1 cellular context compared by ENCODE assay signal in genomic region chr4:126955292-126956191, GRCh38.
TF ChIP-seq lines count a peak whose summit lies in the region.

No MANE protein-coding gene starts in this region.

TF ChIP-seq in K562, 482 proteins besides CTCF, POLR2A, EP300 and RAD21 (continued from another document and continues in another):
- TF ChIP-seq, protein P1, sequence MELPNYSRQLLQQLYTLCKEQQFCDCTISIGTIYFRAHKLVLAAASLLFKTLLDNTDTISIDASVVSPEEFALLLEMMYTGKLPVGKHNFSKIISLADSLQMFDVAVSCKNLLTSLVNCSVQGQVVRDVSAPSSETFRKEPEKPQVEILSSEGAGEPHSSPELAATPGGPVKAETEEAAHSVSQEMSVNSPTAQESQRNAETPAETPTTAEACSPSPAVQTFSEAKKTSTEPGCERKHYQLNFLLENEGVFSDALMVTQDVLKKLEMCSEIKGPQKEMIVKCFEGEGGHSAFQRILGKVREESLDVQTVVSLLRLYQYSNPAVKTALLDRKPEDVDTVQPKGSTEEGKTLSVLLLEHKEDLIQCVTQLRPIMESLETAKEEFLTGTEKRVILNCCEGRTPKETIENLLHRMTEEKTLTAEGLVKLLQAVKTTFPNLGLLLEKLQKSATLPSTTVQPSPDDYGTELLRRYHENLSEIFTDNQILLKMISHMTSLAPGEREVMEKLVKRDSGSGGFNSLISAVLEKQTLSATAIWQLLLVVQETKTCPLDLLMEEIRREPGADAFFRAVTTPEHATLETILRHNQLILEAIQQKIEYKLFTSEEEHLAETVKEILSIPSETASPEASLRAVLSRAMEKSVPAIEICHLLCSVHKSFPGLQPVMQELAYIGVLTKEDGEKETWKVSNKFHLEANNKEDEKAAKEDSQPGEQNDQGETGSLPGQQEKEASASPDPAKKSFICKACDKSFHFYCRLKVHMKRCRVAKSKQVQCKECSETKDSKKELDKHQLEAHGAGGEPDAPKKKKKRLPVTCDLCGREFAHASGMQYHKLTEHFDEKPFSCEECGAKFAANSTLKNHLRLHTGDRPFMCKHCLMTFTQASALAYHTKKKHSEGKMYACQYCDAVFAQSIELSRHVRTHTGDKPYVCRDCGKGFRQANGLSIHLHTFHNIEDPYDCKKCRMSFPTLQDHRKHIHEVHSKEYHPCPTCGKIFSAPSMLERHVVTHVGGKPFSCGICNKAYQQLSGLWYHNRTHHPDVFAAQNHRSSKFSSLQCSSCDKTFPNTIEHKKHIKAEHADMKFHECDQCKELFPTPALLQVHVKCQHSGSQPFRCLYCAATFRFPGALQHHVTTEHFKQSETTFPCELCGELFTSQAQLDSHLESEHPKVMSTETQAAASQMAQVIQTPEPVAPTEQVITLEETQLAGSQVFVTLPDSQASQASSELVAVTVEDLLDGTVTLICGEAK (IDR thresholded peaks at IDR 0.05): peak; percentile 74; the same call in 1 of the 2 replicates
- TF ChIP-seq, protein P1 (CRISPR knock-in tag; IDR thresholded peaks at IDR 0.05): no peak
- TF ChIP-seq JUNB (CRISPR knock-in tag; conservative IDR thresholded peaks at IDR 0.05): no peak
- no peak; a peak in 1 of 4 replicates for TF ChIP-seq CSDE1 (IDR thresholded peaks at IDR 0.05)
- TF ChIP-seq ZNF695 (CRISPR knock-in tag; IDR thresholded peaks at IDR 0.05): no peak
- TF ChIP-seq CBX5 (IDR thresholded peaks at IDR 0.05; ENCODE audit: borderline replicate concordance, low read depth): peak; percentile 23; the same call in 1 of the 2 replicates
- TF ChIP-seq GTF2B (IDR thresholded peaks at IDR 0.05; ENCODE audit: extremely low read depth, insufficient read length): peak; percentile 93
- TF ChIP-seq RB1 (IDR thresholded peaks at IDR 0.05; ENCODE audit: low read depth): peak; percentile 18; the same call in 1 of the 2 replicates
- no peak for TF ChIP-seq SRSF3 (IDR thresholded peaks at IDR 0.05; ENCODE audit: insufficient read depth, low read length)
- TF ChIP-seq BCL6 (CRISPR knock-in tag; IDR thresholded peaks at IDR 0.05): no peak
- TF ChIP-seq ZNF830 (CRISPR knock-in tag; IDR thresholded peaks at IDR 0.05): no peak
- TF ChIP-seq ATF7 (IDR thresholded peaks at IDR 0.05): no peak
- peak; percentile 42 for TF ChIP-seq RBBP5 (IDR thresholded peaks at IDR 0.05; ENCODE audit: borderline replicate concordance, insufficient read depth, low read length, poor library complexity, severe bottlenecking)
- TF ChIP-seq DACH1 (IDR thresholded peaks at IDR 0.05; ENCODE audit: partially characterized antibody): no peak
- no peak for TF ChIP-seq SAP30 (IDR thresholded peaks at IDR 0.05; ENCODE audit: borderline replicate concordance, insufficient read depth, low read depth, low read length, poor library complexity, severe bottlenecking)
- no peak for TF ChIP-seq ZNF280A (IDR thresholded peaks at IDR 0.05; ENCODE audit: low read depth, partially characterized antibody)
- no peak for TF ChIP-seq KLF16 (IDR thresholded peaks at IDR 0.05)
- no peak for TF ChIP-seq ZNF140 (CRISPR knock-in tag; IDR thresholded peaks at IDR 0.05)
- TF ChIP-seq ZBTB26 (CRISPR knock-in tag; IDR thresholded peaks at IDR 0.05): no peak
- no peak for TF ChIP-seq HBP1 (CRISPR knock-in tag; IDR thresholded peaks at IDR 0.05)
- TF ChIP-seq KHSRP (IDR thresholded peaks at IDR 0.05): no peak
- TF ChIP-seq ZNF668 (CRISPR knock-in tag; IDR thresholded peaks at IDR 0.05): no peak
- peak; percentile 67; the same call in 1 of the 2 replicates for TF ChIP-seq NR4A1 (CRISPR knock-in tag; IDR thresholded peaks at IDR 0.05)
- 0 out of 2 replicates have a peak, but pooled peaks have one; percentile 39 for TF ChIP-seq NR4A1 (tag; IDR thresholded peaks at IDR 0.05)
- TF ChIP-seq RHOXF2B (CRISPR knock-in tag; conservative IDR thresholded peaks at IDR 0.05): no peak
- peak; percentile 79 for TF ChIP-seq MGA (IDR thresholded peaks at IDR 0.05)
- TF ChIP-seq, protein P2, sequence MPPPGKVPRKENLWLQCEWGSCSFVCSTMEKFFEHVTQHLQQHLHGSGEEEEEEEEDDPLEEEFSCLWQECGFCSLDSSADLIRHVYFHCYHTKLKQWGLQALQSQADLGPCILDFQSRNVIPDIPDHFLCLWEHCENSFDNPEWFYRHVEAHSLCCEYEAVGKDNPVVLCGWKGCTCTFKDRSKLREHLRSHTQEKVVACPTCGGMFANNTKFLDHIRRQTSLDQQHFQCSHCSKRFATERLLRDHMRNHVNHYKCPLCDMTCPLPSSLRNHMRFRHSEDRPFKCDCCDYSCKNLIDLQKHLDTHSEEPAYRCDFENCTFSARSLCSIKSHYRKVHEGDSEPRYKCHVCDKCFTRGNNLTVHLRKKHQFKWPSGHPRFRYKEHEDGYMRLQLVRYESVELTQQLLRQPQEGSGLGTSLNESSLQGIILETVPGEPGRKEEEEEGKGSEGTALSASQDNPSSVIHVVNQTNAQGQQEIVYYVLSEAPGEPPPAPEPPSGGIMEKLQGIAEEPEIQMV (tag; conservative IDR thresholded peaks at IDR 0.05; ENCODE audit: low read depth): peak; percentile 93
